Comparison of ENCODE assay signal across 10 cellular contexts in the genomic region with DNA sequence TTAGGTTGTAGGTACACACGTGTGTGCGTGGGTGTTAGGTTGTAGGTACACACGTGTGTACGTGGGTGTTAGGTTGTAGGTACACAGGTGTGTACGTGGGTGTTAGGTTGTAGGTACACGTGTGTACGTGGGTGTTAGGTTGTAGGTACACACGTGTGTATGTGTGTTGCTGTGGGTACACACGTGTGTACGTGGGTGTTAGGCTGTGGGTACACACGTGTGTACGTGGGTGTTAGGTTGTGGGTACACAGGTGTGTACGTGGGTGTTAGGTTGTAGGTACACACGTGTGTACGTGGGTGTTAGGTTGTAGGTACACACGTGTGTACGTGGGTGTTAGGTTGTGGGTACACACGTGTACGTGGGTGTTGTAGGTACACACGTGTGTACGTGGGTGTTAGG. TPM values are rescaled to one million over a fixed set of nuclear protein-coding genes. Genes with fewer than 3 reads are reported as not detected.
"Had no signal": no experiment of that assay in that cellular context is flagged by ENCODE, and none has a peak within 500 bp of the region (broad histone marks: within the 10 kb centered on the region; RNA-seq: fewer than 3 reads in every experiment).

No MANE protein-coding gene starts in this region.

RNA-seq across cellular contexts. Expression of a gene that starts 15.8 kb away (rescaled TPM):
- total RNA-seq: osteocyte, posterior vena cava, thoracic aorta, thyroid gland, ureter had no signal

RNA-seq across cellular contexts. Expression of a gene that starts 19.8 kb away (rescaled TPM):
- total RNA-seq: omental fat pad, pulmonary artery endothelial cell, right atrium auricular region, stomach, thoracic aorta had no signal
- polyA plus RNA-seq: naive thymus-derived CD8-positive, alpha-beta T cell had no signal
